Comparison of ENCODE assay signal across 8 cellular contexts in the genomic region with DNA sequence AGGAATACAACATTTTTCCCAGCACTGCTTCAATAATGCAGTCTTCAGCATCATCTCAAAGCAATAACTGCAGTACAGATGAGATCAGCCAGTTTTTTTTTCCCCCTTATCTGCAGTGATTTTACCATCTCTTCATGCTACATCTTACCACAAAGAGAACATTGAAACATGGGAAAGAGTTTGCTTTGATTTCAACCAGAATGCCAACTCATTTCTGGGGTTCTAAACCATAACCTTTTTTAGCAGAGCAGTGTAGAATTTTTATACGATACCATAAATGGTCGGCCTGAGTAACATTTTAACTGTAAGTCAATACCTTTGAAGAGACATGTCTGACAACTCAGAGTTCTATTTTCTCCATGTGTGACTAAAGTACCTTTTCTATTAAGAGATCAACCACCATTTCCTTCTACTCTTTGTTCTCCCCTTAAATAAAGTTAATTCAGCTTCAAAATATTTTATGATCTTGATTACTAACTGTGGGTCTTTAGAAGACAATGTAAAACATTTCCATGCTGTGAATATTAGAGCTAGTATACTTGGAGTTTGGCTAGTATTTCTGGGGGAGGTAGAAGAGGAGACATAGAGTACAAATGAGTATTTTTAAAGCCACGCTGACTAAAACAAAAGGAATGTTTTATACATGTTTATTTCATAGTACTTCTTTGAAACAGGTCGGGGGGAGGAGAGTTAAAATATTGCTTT.
DNase-seq lines count a peak whose midpoint lies in the region; ATAC-seq and TF ChIP-seq lines count a peak whose summit lies in the region.

No MANE protein-coding gene starts in this region.

- DNase-seq in GM10248 (ENCODE audit: extremely low spot score): peak; percentile 17
- peak; percentile 45 to 63 for DNase-seq in foreskin keratinocyte
- no peak for DNase-seq in cerebellar nuclear complex (lab: John Stamatoyannopoulos, UW)
- no peak for DNase-seq in NCI-H187 treated with DMSO at 0.1 percent for 48 hours (lab: John Stamatoyannopoulos, UW)
- no peak for DNase-seq in LoVo (ENCODE audit: low spot score)

- H3K27me3 ChIP-seq in foreskin keratinocyte: no peaks in the 10 kb centered on the region

- peak overlapping the region; percentile 4 for H3K27ac ChIP-seq in foreskin keratinocyte

- POLR2A ChIA-PET in GM10248 (lab: Yijun Ruan, JAX): interaction anchor here (1.2 kb wide), 1 partner anchor 21 kb away, joined by 6 read pairs; no protein-coding TSS in a partner anchor

- TF ChIP-seq CTCF in GM10248 (IDR thresholded peaks at IDR 0.05; ENCODE audit: control extremely low read depth, extremely low read depth, low read depth, missing control alignments) (no peak), foreskin keratinocyte (conservative IDR thresholded peaks at IDR 0.05) (no peak)

- H3K4me1 ChIP-seq in foreskin keratinocyte: peaks cover 22% of the 10 kb centered on the region

- CTCF ChIA-PET in GM10248 (lab: Yijun Ruan, JAX): interaction anchor here (1.3 to 1.5 kb wide), 4 partner anchors 10 to 258 kb away, joined by 3 to 5 read pairs (median 4); a partner anchor contains a TSS

- ATAC-seq in GM21381 (IDR thresholded peaks at IDR 0.05; ENCODE audit: unreplicated experiment): peak; percentile 68
- peak; percentile 64 for ATAC-seq in HG03558 (IDR thresholded peaks at IDR 0.05; ENCODE audit: extremely low read depth, unreplicated experiment)
- peak; percentile 65 for ATAC-seq in foreskin keratinocyte
- ATAC-seq in HG03139 (IDR thresholded peaks at IDR 0.05; ENCODE audit: unreplicated experiment): no peak

Comparison
In these comparisons a context has a peak if more than half of its experiments do, and no peak if none do; other contexts are left out.
1. DNase-seq: peak in GM10248 (single experiment) and foreskin keratinocyte (2 of 2); none in cerebellar nuclear complex (0 of 2), NCI-H187 treated with DMSO at 0.1 percent for 48 hours (single experiment) and LoVo (single experiment).